In genomic region chr3:151962891-151963290, GRCh38 we compare ENCODE assay signal across 16 cellular contexts.
DNase-seq lines count a peak whose midpoint lies in the region; ATAC-seq and TF ChIP-seq lines count a peak whose summit lies in the region.
"Had no signal": no experiment of that assay in that cellular context is flagged by ENCODE, and none has a peak within 500 bp of the region (broad histone marks: within the 10 kb centered on the region; RNA-seq: fewer than 3 reads in every experiment).

No MANE protein-coding gene starts in this region.

- DNase-seq in BJ (ENCODE audit: low read depth) (peak; percentile 16), RPMI7951 (ENCODE audit: low read depth) (peak; percentile 67), fibroblast of gingiva (ENCODE audit: low read depth) (peak; percentile 16), osteocyte (ENCODE audit: extremely low spot score, unreplicated experiment) (no peak), NCI-H2107 treated with DMSO at 0.1 percent for 48 hours (lab: John Stamatoyannopoulos, UW; ENCODE audit: unreplicated experiment) (no peak)
- no peak for DNase-seq in stimulated activated CD4-positive, alpha-beta T cell treated with anti-CD3 and anti-CD28 coated beads, Interleukin-4, amount 100 ng/mL, for 24 hours
- DNase-seq: ACHN; Calu3; CD8-positive, alpha-beta T cell; DMS79 treated with DMSO at 0.1 percent for 48 hours; EL; GM23248 had no signal

- peak overlapping the region; percentile 74 for H3K27ac Mint-ChIP-seq in osteocyte (ENCODE audit: unreplicated experiment)
- H3K27ac Mint-ChIP-seq: CD8-positive, alpha-beta T cell had no signal

- POLR2A ChIA-PET in BJ (lab: Charles Lee), result no interaction called here

- H3K4me1 Mint-ChIP-seq in osteocyte (ENCODE audit: unreplicated experiment), result peaks cover 34% of the 10 kb centered on the region

- H3K4me3 Mint-ChIP-seq in osteocyte (ENCODE audit: unreplicated experiment), result no peak overlapping the region
- H3K4me3 Mint-ChIP-seq: CD8-positive, alpha-beta T cell had no signal

- H3K36me3 Mint-ChIP-seq in osteocyte (ENCODE audit: unreplicated experiment), result peaks cover 10% of the 10 kb centered on the region
- H3K36me3 Mint-ChIP-seq: CD8-positive, alpha-beta T cell had no signal

- H3K27me3 Mint-ChIP-seq in osteocyte (ENCODE audit: unreplicated experiment), result no peaks in the 10 kb centered on the region

- TF ChIP-seq CTCF in BJ (IDR thresholded peaks at IDR 0.05; ENCODE audit: insufficient read depth, low read depth, low read length) (no peak), osteocyte (IDR thresholded peaks at IDR 0.05) (no peak)

- H3K4me3 ChIP-seq in BJ (ENCODE audit: low read depth, low read length), result no peak overlapping the region
- H3K4me3 ChIP-seq: BLaER1 treated with 17β-estradiol and CSF1 and Interleukin-3, amounts not matched to agents 10 nM and 100 nM; GM12878; GM23248; HAP-1 had no signal

- H3K36me3 ChIP-seq in BJ (ENCODE audit: control insufficient read depth, insufficient read depth, low read length), result no peaks in the 10 kb centered on the region
- H3K36me3 ChIP-seq: BLaER1 treated with 17β-estradiol and CSF1 and Interleukin-3, amounts not matched to agents 10 nM and 100 nM; HAP-1 had no signal

- CTCF ChIA-PET in BJ (lab: Yijun Ruan, JAX), result interaction anchor here (0.6 kb wide), 1 partner anchor 28 kb away, joined by 5 read pairs; no protein-coding TSS in a partner anchor

- ATAC-seq in HG03108 (IDR thresholded peaks at IDR 0.05; ENCODE audit: unreplicated experiment), result no peak
- ATAC-seq: CD8-positive, alpha-beta T cell; GM12878 had no signal

- peaks cover 25% of the 10 kb centered on the region for H3K9me3 Mint-ChIP-seq in osteocyte (ENCODE audit: unreplicated experiment)
- H3K9me3 Mint-ChIP-seq: CD8-positive, alpha-beta T cell had no signal

- H3K27me3 ChIP-seq in BJ (ENCODE audit: control insufficient read depth, insufficient read depth, low read length), result no peaks in the 10 kb centered on the region
- H3K27me3 ChIP-seq: BLaER1 treated with 17β-estradiol and CSF1 and Interleukin-3, amounts not matched to agents 10 nM and 100 nM had no signal

Comparison
In these comparisons a context has a peak if more than half of its experiments do, and no peak if none do; other contexts are left out.
1. DNase-seq: peak in BJ (single experiment), RPMI7951 (single experiment) and fibroblast of gingiva (single experiment); none in osteocyte (single experiment), stimulated activated CD4-positive, alpha-beta T cell treated with anti-CD3 and anti-CD28 coated beads, Interleukin-4, amount 100 ng/mL, for 24 hours (single experiment) and NCI-H2107 treated with DMSO at 0.1 percent for 48 hours (single experiment).